Comparison of ENCODE assay signal across 1 cellular context in genomic region chr6:3258720-3259490, GRCh38.
TF ChIP-seq lines count a peak whose summit lies in the region.

A gene with protein sequence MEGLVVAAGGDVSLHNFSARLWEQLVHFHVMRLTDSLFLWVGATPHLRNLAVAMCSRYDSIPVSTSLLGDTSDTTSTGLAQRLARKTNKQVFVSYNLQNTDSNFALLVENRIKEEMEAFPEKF (plus strand): TSS chr6:3258947. CDS start chr6:3259023, 76 bp downstream.

TF ChIP-seq in K562, 482 proteins besides CTCF, POLR2A, EP300 and RAD21 (continued from another document and continues in another):
- TF ChIP-seq ZBTB40 (IDR thresholded peaks at IDR 0.05) (no peak), ZBTB40 (CRISPR knock-in tag; IDR thresholded peaks at IDR 0.05) (no peak), THRB (CRISPR knock-in tag; conservative IDR thresholded peaks at IDR 0.05) (no peak), FOXK1 (CRISPR knock-in tag; IDR thresholded peaks at IDR 0.05; ENCODE audit: borderline replicate concordance) (no peak), PHB (CRISPR knock-in tag; IDR thresholded peaks at IDR 0.05) (no peak), SRSF9 (IDR thresholded peaks at IDR 0.05; ENCODE audit: borderline replicate concordance, low read depth, low read length) (no peak), ELK1 (CRISPR knock-in tag; IDR thresholded peaks at IDR 0.05) (no peak), MCM5 (IDR thresholded peaks at IDR 0.05; ENCODE audit: low read depth) (no peak), CUX1 (CRISPR knock-in tag; IDR thresholded peaks at IDR 0.05) (no peak), ZBTB8A (IDR thresholded peaks at IDR 0.05; ENCODE audit: partially characterized antibody) (no peak), GABPA (tag; conservative IDR thresholded peaks at IDR 0.05; ENCODE audit: low read depth) (peak; percentile 59; the same call in 1 of the 2 replicates), ZFP1 (CRISPR knock-in tag; IDR thresholded peaks at IDR 0.05) (no peak), RNF219 (CRISPR knock-in tag; IDR thresholded peaks at IDR 0.05) (no peak), ZNF589 (CRISPR knock-in tag; IDR thresholded peaks at IDR 0.05; ENCODE audit: low read depth) (no peak), ZNF232 (CRISPR knock-in tag; IDR thresholded peaks at IDR 0.05) (no peak), SRSF7 (optimal IDR thresholded peaks at IDR 0.05; ENCODE audit: low read depth, low read length) (no peak), REST (CRISPR knock-in tag; IDR thresholded peaks at IDR 0.05; ENCODE audit: low read depth) (0 out of 2 replicates have a peak, but pooled peaks have one; percentile 38), SMARCB1 (IDR thresholded peaks at IDR 0.05; ENCODE audit: insufficient read length, low read depth) (no peak), SAFB (IDR thresholded peaks at IDR 0.05; ENCODE audit: borderline replicate concordance, low read depth, low read length) (0 out of 2 replicates have a peak, but pooled peaks have one; percentile 34), ZNF780A (CRISPR knock-in tag; IDR thresholded peaks at IDR 0.05) (no peak), SIN3A (IDR thresholded peaks at IDR 0.05; ENCODE audit: borderline replicate concordance in 2 of 2, control insufficient read depth in 1 of 2, low read depth in 2 of 2, low read length in 2 of 2) (peak; percentile 58 to 84; a peak in 2 of 4 replicates), CREM (IDR thresholded peaks at IDR 0.05; ENCODE audit: low read depth) (peak; percentile 73), PCBP2 (IDR thresholded peaks at IDR 0.05; ENCODE audit: low read depth, low read length, poor library complexity, severe bottlenecking) (no peak), GTF2A2 (tag; IDR thresholded peaks at IDR 0.05) (no peak), EHMT2 (IDR thresholded peaks at IDR 0.05) (no peak), NFXL1 (CRISPR knock-in tag; IDR thresholded peaks at IDR 0.05) (no peak), L3MBTL2 (IDR thresholded peaks at IDR 0.05) (peak; percentile 82), SREBF2 (CRISPR knock-in tag; IDR thresholded peaks at IDR 0.05) (no peak), MLX (CRISPR knock-in tag; conservative IDR thresholded peaks at IDR 0.05) (no peak), VEZF1 (CRISPR knock-in tag; IDR thresholded peaks at IDR 0.05) (peak; percentile 93)
